In the genomic region with DNA sequence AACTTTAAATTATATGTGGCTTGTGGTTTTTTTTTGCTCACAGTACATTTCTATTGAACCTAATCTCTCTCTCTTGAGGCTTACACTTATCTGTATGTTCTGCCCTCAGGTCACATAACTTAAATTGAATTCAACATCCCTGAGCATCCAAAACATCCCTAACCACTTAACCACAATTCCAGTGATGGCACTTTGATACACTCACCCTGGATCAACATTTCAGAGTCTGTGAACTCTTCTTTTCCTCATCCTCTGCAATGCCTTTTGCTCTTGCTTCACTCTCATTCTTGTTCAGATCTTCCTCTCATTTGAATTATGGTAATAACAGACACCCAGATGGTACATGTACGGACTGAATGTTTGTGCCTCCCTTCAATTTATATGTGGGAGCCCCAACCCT, we compare ENCODE assay signal across 31 cellular contexts. TPM values are rescaled to one million over a fixed set of nuclear protein-coding genes. Genes with fewer than 3 reads are reported as not detected.
A peak's percentile ranks its signal among the peaks of the same experiment; 100 is the strongest.
DNase-seq lines count a peak whose midpoint lies in the region; ATAC-seq and TF ChIP-seq lines count a peak whose summit lies in the region.
"Had no signal": no experiment of that assay in that cellular context is flagged by ENCODE, and none has a peak within 500 bp of the region (broad histone marks: within the 10 kb centered on the region; RNA-seq: fewer than 3 reads in every experiment).

No MANE protein-coding gene starts in this region.

- peaks cover 0 to 30% (median 7%) of the 10 kb centered on the region in 5 donors for H3K36me3 ChIP-seq in subcutaneous abdominal adipose tissue (ENCODE audit: control insufficient read depth in 5 of 5, insufficient read depth in 5 of 5, low read length in 5 of 5)
- H3K36me3 ChIP-seq in gastroesophageal sphincter, result no peaks in the 10 kb centered on the region
- H3K36me3 ChIP-seq: adrenal gland, esophagus squamous epithelium, right lobe of liver, vagina, WERI-Rb-1 had no signal

- no peak overlapping the region for H3K9ac ChIP-seq in subcutaneous abdominal adipose tissue (ENCODE audit: low read length in 5 of 5)

- H3K4me3 ChIP-seq in cardiac fibroblast (replicated peaks in 1 of 2; ENCODE audit: low read depth in 2 of 2, low read length in 2 of 2), result no peak overlapping the region
- no peak overlapping the region for H3K4me3 ChIP-seq in subcutaneous abdominal adipose tissue (ENCODE audit: low read depth in 1 of 5, low read length in 5 of 5)
- no peak overlapping the region for H3K4me3 ChIP-seq in gastroesophageal sphincter
- H3K4me3 ChIP-seq: adrenal gland, esophagus squamous epithelium, K562, right lobe of liver, vagina had no signal

- peak; percentile 45 for DNase-seq in EL
- DNase-seq in RPMI7951 (ENCODE audit: low read depth), result peak; percentile 15
- DNase-seq in cardiac fibroblast (ENCODE audit: low read depth in 2 of 2), result peak; percentile 8 to 10
- DNase-seq in cerebellar nuclear complex (lab: John Stamatoyannopoulos, UW), result no peak
- DNase-seq in stimulated activated CD4-positive, alpha-beta T cell treated with anti-CD3 and anti-CD28 coated beads, Interleukin-4, amount 100 ng/mL, for 1 hour, result no peak
- DNase-seq: activated CD4-positive, alpha-beta T cell treated with anti-CD3 and anti-CD28 coated beads, Interleukin-2, amount 50 U/mL, for 1 hour; activated CD8-positive, alpha-beta memory T cell treated with anti-CD3 and anti-CD28 coated beads, Interleukin-2, amount 10 ng/mL, durations not matched to agents 7 days and 5 days; activated naive CD4-positive, alpha-beta T cell; activated T-cell treated with anti-CD3 and anti-CD28 coated beads, Interleukin-2, amount 50 U/mL, for 48 hours; adrenal gland; AML-193; caudate nucleus; CD4-positive, alpha-beta memory T cell; DMS 273 treated with DMSO at 0.1 percent for 48 hours; esophagus squamous epithelium; H9; mesendoderm; NCI-H2081 treated with DMSO at 0.1 percent for 48 hours; NCI-H446; right lobe of liver; stimulated activated naive B cell treated with anti-CD40 and anti-IgM and Interleukin-4, amounts not matched to agents 10 μg/mL and 1 μg/mL and 100 μg/mL, for 72 hours; WERI-Rb-1 had no signal

- TF ChIP-seq CTCF in cardiac fibroblast (IDR thresholded peaks at IDR 0.05; ENCODE audit: low read depth, low read length), result no peak
- no peak for TF ChIP-seq CTCF in gastroesophageal sphincter (IDR thresholded peaks at IDR 0.05)

- peaks cover 0 to 13% (median 7%) of the 10 kb centered on the region in 5 donors for H3K4me1 ChIP-seq in subcutaneous abdominal adipose tissue (ENCODE audit: control insufficient read depth in 5 of 5, insufficient read depth in 5 of 5, low read length in 5 of 5)
- H3K4me1 ChIP-seq in gastroesophageal sphincter, result no peaks in the 10 kb centered on the region
- H3K4me1 ChIP-seq: adrenal gland, esophagus squamous epithelium, right lobe of liver, vagina had no signal

- H3K27me3 ChIP-seq in subcutaneous abdominal adipose tissue (ENCODE audit: control insufficient read depth in 5 of 5, insufficient read depth in 4 of 5, low read length in 5 of 5), result no peaks in the 10 kb centered on the region
- H3K27me3 ChIP-seq in gastroesophageal sphincter, result no peaks in the 10 kb centered on the region
- H3K27me3 ChIP-seq: adrenal gland, esophagus squamous epithelium, right lobe of liver, vagina had no signal

- TF ChIP-seq POLR2A in gastroesophageal sphincter (IDR thresholded peaks at IDR 0.05), result no peak

- WGBS in gastroesophageal sphincter (ENCODE audit: low coverage in 1 of 2), 2 donors, result 67 to 83% methylated on average over 1 of the region's 1 CpG

- no peaks in the 10 kb centered on the region for H3K9me3 ChIP-seq in subcutaneous abdominal adipose tissue (ENCODE audit: control insufficient read depth in 5 of 5, low read length in 5 of 5)
- H3K9me3 ChIP-seq in gastroesophageal sphincter, result no peaks in the 10 kb centered on the region
- H3K9me3 ChIP-seq: adrenal gland, esophagus squamous epithelium, right lobe of liver, vagina had no signal

- ATAC-seq in gastroesophageal sphincter (no peak), HG02798 (IDR thresholded peaks at IDR 0.05; ENCODE audit: poor library complexity, unreplicated experiment) (no peak)
- ATAC-seq: activated CD8-positive, alpha-beta memory T cell treated with anti-CD3 and anti-CD28 coated beads, Interleukin-2, amount 10 ng/mL, durations not matched to agents 7 days and 5 days; K562; left lobe of liver; right lobe of liver; stimulated activated naive B cell treated with anti-CD40 and anti-IgM and Interleukin-4, amounts not matched to agents 10 μg/mL and 1 μg/mL and 100 μg/mL, for 72 hours had no signal

- H3K27ac ChIP-seq in subcutaneous abdominal adipose tissue (ENCODE audit: low read depth, low read length) (peak overlapping the region; percentile 77), gastroesophageal sphincter (no peak overlapping the region)
- H3K27ac ChIP-seq: adrenal gland, esophagus squamous epithelium, right lobe of liver, vagina, WERI-Rb-1 had no signal

- TF ChIP-seq EP300 in gastroesophageal sphincter (IDR thresholded peaks at IDR 0.05), result no peak

RNA-seq across cellular contexts. Expression of a gene that starts 33.5 kb away (rescaled TPM):
- 0.12 TPM in 1 of 2 replicates, not detected in the other for total RNA-seq in RPMI7951 (2014; rRNA removed; shearing (Covaris generic))
- total RNA-seq in gastroesophageal sphincter, result 10 to 100 TPM in 3 of 4 donors, 1 to 10 TPM in 1; 5.8 to 20.7 (median 14.5) TPM
- total RNA-seq: CD4-positive, alpha-beta memory T cell; dermis microvascular lymphatic vessel endothelial cell; HT1080; MCF 10A had no signal

Comparison
In these comparisons a context has a peak if more than half of its experiments do, and no peak if none do; other contexts are left out.
1. DNase-seq: peak in EL (single experiment), RPMI7951 (single experiment) and cardiac fibroblast (2 of 2); none in cerebellar nuclear complex (0 of 2) and stimulated activated CD4-positive, alpha-beta T cell treated with anti-CD3 and anti-CD28 coated beads, Interleukin-4, amount 100 ng/mL, for 1 hour (single experiment).